1 cellular context compared by ENCODE assay signal in the genomic region with DNA sequence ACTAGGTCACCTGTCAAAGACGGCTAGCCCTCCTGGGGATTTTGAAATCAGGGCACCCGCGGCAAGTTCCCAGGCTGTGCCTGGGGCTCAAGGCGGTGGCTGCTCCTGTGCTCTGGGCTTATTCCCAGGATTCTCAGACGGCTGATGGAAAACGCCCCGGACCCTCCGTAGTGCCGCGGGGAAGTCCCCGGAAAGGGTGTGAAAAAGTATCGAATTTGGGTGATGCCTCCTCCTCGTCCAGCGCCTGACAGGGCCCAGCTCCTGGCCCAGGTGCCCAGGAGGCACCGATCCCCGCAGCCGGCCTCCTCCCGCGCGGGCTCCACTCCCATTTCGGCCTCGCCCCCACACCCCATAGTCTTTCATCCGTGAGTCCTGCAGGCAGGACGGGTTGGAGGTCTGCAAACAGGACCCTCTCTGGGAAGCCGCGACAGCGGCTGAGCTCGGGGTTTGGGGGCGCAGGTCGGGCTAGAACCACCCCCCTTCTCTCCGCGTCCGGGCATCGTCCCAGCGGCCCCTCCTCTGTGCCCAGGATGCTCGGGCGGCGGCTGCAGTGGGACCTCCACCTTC.
A peak's percentile ranks its signal among the peaks of the same experiment; 100 is the strongest.
TF ChIP-seq lines count a peak whose summit lies in the region.

No MANE protein-coding gene starts in this region.

TF ChIP-seq in H1, 55 proteins besides CTCF, POLR2A, EP300 and RAD21:
- no peak for TF ChIP-seq RNF2 (IDR thresholded peaks at IDR 0.05; ENCODE audit: borderline replicate concordance, low read depth, low read length, missing control alignments, poor library complexity, severe bottlenecking)
- no peak for TF ChIP-seq SP2 (IDR thresholded peaks at IDR 0.05; ENCODE audit: low read length)
- no peak for TF ChIP-seq EZH2 (IDR thresholded peaks at IDR 0.05; ENCODE audit: low read depth, low read length, severe bottlenecking)
- no peak for TF ChIP-seq GTF2F1 (IDR thresholded peaks at IDR 0.05; ENCODE audit: borderline replicate concordance, low read depth, low read length)
- no peak for TF ChIP-seq CHD1 (IDR thresholded peaks at IDR 0.05; ENCODE audit: low read depth, low read length)
- TF ChIP-seq HDAC2 (IDR thresholded peaks at IDR 0.05; ENCODE audit: borderline replicate concordance in 1 of 2, low read depth in 2 of 2, low read length in 2 of 2), result no peak
- peak; percentile 36; the same call in 1 of the 2 replicates for TF ChIP-seq SUZ12 (IDR thresholded peaks at IDR 0.05; ENCODE audit: low read length)
